ENCODE assay signal across 8 cellular contexts in the genomic region with DNA sequence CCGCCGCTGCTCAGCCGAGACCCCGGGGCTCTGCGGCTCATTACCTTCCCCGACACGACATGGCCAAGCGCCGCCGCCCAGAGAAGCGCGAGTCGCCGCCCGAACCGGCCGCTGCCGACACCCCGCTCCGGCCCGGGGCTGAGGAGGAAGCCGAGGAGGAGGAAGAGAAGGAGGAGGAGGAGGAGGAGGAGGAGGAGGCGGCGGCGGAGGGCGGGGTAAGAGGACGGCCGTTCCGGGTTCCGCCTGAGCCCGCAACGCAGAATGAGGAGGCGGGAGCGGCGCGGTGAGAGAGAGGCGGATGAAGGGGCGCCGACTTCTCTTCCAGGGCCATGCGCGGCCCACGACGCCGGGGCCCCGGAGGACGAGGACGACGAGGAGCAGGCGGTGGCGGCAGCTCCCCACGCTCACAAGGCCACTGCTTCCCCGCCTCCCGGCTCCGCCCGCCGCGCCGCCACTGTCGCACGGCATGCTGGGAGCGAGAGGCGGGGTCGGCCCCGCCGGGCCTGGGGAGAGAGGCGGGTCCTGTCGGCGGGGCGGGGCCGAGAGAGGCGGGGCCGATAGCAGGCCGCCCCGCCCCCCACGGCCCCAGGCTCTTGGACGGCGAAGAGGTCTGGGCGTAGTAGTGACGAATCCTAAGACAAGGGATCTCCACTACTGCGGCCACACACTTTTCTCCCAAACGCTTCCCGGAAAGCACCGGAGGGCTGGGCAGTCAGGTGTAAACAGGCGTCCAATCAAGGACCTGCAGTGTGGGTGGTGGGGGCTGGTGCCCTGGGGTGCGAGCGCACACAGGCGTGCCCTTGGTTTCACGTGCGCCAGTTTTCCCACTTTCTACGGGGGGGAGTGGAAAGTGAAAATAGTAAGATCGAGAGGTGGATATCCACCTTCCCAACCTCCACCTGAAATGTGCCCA.
DNase-seq lines count a peak whose midpoint lies in the region; ATAC-seq, FAIRE-seq and TF ChIP-seq lines count a peak whose summit lies in the region.
"Not testable (repeated sequence)": the region's sequence is repeated elsewhere in the genome, so short reads cannot be mapped to it uniquely, and the experiment has no call there.

No MANE protein-coding gene starts in this region.

- POLR2A ChIA-PET in activated CD4-positive, alpha-beta T cell treated with anti-CD3 and anti-CD28 coated beads, Interleukin-2, amount 10 ng/mL, durations not matched to agents 7 days and 5 days (lab: Charles Lee) = not testable (repeated sequence)

- H3K4me3 ChIP-seq in coronary artery = peak overlapping the region; percentile 77

- DNase-seq in Ammon's horn (ENCODE audit: low spot score) (peak; percentile 85), GM19239 (ENCODE audit: insufficient read length, low spot score) (peak; percentile 39), NCI-H526 (lab: John Stamatoyannopoulos, UW) (peak; percentile 73 to 78), coronary artery (ENCODE audit: low spot score) (peak; percentile 88), left kidney (ENCODE audit: low read depth, low spot score) (peak; percentile 95)
- peak; percentile 92 for DNase-seq in activated CD4-positive, alpha-beta T cell treated with anti-CD3 and anti-CD28 coated beads, Interleukin-2, amount 10 ng/mL, durations not matched to agents 7 days and 5 days
- peak; percentile 84 for DNase-seq in stimulated activated CD4-positive, alpha-beta T cell treated with anti-CD3 and anti-CD28 coated beads, Interleukin-1b, Interleukin-23, amount 100 ng/mL, for 4 hours (ENCODE audit: low read depth in 2 of 2)

- CTCF ChIA-PET in activated CD4-positive, alpha-beta T cell treated with anti-CD3 and anti-CD28 coated beads, Interleukin-2, amount 10 ng/mL, durations not matched to agents 7 days and 5 days (lab: Charles Lee) = not testable (repeated sequence)

- H3K9me3 Mint-ChIP-seq in activated CD4-positive, alpha-beta T cell treated with anti-CD3 and anti-CD28 coated beads, Interleukin-2, amount 10 ng/mL, durations not matched to agents 7 days and 5 days = not testable (repeated sequence)

- peak overlapping the region; percentile 77 for H3K4me3 Mint-ChIP-seq in activated CD4-positive, alpha-beta T cell treated with anti-CD3 and anti-CD28 coated beads, Interleukin-2, amount 10 ng/mL, durations not matched to agents 7 days and 5 days

- H3K27ac ChIP-seq in coronary artery = peak overlapping the region; percentile 79 to 88

- peak overlapping the region; percentile 92 for H3K27ac Mint-ChIP-seq in activated CD4-positive, alpha-beta T cell treated with anti-CD3 and anti-CD28 coated beads, Interleukin-2, amount 10 ng/mL, durations not matched to agents 7 days and 5 days

- TF ChIP-seq CTCF in coronary artery (IDR thresholded peaks at IDR 0.05) = not testable (repeated sequence)

- H3K4me1 Mint-ChIP-seq in activated CD4-positive, alpha-beta T cell treated with anti-CD3 and anti-CD28 coated beads, Interleukin-2, amount 10 ng/mL, durations not matched to agents 7 days and 5 days = peaks cover 37% of the 10 kb centered on the region

- H3K36me3 Mint-ChIP-seq in activated CD4-positive, alpha-beta T cell treated with anti-CD3 and anti-CD28 coated beads, Interleukin-2, amount 10 ng/mL, durations not matched to agents 7 days and 5 days (ENCODE audit: low read depth) = not testable (repeated sequence)

- ATAC-seq in HG03439 (IDR thresholded peaks at IDR 0.05; ENCODE audit: unreplicated experiment) = peak; percentile 73

- FAIRE-seq in GM19239 (lab: Jason Lieb, UNC) = not testable (repeated sequence)

- not testable (repeated sequence) for H3K27me3 Mint-ChIP-seq in activated CD4-positive, alpha-beta T cell treated with anti-CD3 and anti-CD28 coated beads, Interleukin-2, amount 10 ng/mL, durations not matched to agents 7 days and 5 days

Comparison
In these comparisons a context has a peak if more than half of its experiments do, and no peak if none do; other contexts are left out.
1. Peak in every context shown above with its lines: DNase-seq, ATAC-seq, H3K4me3 ChIP-seq and H3K27ac ChIP-seq.
2. DNase-seq: peak in every context shown above with its lines; median percentile 95 in left kidney; 92 in activated CD4-positive, alpha-beta T cell treated with anti-CD3 and anti-CD28 coated beads, Interleukin-2, amount 10 ng/mL, durations not matched to agents 7 days and 5 days; 88 in coronary artery; 85 in Ammon's horn; 84 in stimulated activated CD4-positive, alpha-beta T cell treated with anti-CD3 and anti-CD28 coated beads, Interleukin-1b, Interleukin-23, amount 100 ng/mL, for 4 hours; 76 in NCI-H526; 39 in GM19239.